In genomic region chr3:14431928-14432834, GRCh38 we compare ENCODE assay signal across 8 cellular contexts. TPM values are rescaled to one million over a fixed set of nuclear protein-coding genes. Genes with fewer than 3 reads are reported as not detected.
A peak's percentile ranks its signal among the peaks of the same experiment; 100 is the strongest.
DNase-seq lines count a peak whose midpoint lies in the region; ATAC-seq, FAIRE-seq and TF ChIP-seq lines count a peak whose summit lies in the region.

No MANE protein-coding gene starts in this region.

- H3K36me3 ChIP-seq in bronchial epithelial cell (ENCODE audit: control insufficient read depth, insufficient read depth, low read length) = no peaks in the 10 kb centered on the region

- POLR2A ChIA-PET in activated B cell treated with CpG ODN at 0.5 μM for 24 hours (lab: Charles Lee) = interaction anchor here (0.7 to 19.0 kb wide), 12 partner anchors 8 to 308 kb away, joined by 4 to 377 read pairs (median 8); partner anchors contain the start of genes CCDC174, CHCHD4, LSM3 and SLC6A6

- no peaks in the 10 kb centered on the region for H3K9me3 Mint-ChIP-seq in H9
- H3K9me3 Mint-ChIP-seq in activated B cell treated with CpG ODN at 0.5 μM for 24 hours = no peaks in the 10 kb centered on the region

- H3K18ac ChIP-seq in H9 (ENCODE audit: insufficient read length, low read depth, low read length) = no peak overlapping the region

- no peak overlapping the region for H2AK5ac ChIP-seq in H9 (ENCODE audit: insufficient read length, low read length)

- no peaks in the 10 kb centered on the region for H4K20me1 ChIP-seq in H9 (ENCODE audit: control insufficient read depth, insufficient read depth, insufficient read length)

- CTCF ChIA-PET in activated B cell treated with CpG ODN at 0.5 μM for 24 hours (lab: Charles Lee) = interaction anchor here (1.0 to 3.1 kb wide), 6 partner anchors 11 to 171 kb away, joined by 3 to 24 read pairs (median 6); partner anchors contain the start of gene SLC6A6

- H3K4ac ChIP-seq in H9 (ENCODE audit: low read depth, low read length) = no peak overlapping the region

- H3K36me3 Mint-ChIP-seq in H9 (ENCODE audit: insufficient read depth in 1 of 3, low read depth in 3 of 3) (no peaks in the 10 kb centered on the region; a peak in 2 of 7 replicates), activated B cell treated with CpG ODN at 0.5 μM for 24 hours (ENCODE audit: low read depth) (peaks cover 8% of the 10 kb centered on the region)

- H3K23ac ChIP-seq in H9 (ENCODE audit: insufficient read length, low read depth, low read length) = no peak overlapping the region

- H3T11ph ChIP-seq in H9 (ENCODE audit: low read length) = no peak overlapping the region

- no peak for FAIRE-seq in bronchial epithelial cell (lab: Jason Lieb, UNC)

- H2BK5ac ChIP-seq in H9 (ENCODE audit: insufficient read length, low read length) = no peak overlapping the region

- no peak overlapping the region for H3K27ac ChIP-seq in H9 (ENCODE audit: insufficient read length, low read depth, low read length)

- no peaks in the 10 kb centered on the region; the same call in 1 of the 2 replicates for H3K27me3 Mint-ChIP-seq in H9 (ENCODE audit: low read depth)
- H3K27me3 Mint-ChIP-seq in activated B cell treated with CpG ODN at 0.5 μM for 24 hours = no peaks in the 10 kb centered on the region

- H3K9me3 ChIP-seq in H9 (ENCODE audit: control insufficient read depth, low read depth, low read length) = no peaks in the 10 kb centered on the region

- H3K9ac ChIP-seq in H9 (ENCODE audit: extremely low read depth, insufficient read length, low read length) = no peak overlapping the region

- H3K23me2 ChIP-seq in H9 (ENCODE audit: insufficient read length, low read depth, low read length, poor library complexity, severe bottlenecking) = peaks cover 3% of the 10 kb centered on the region

- H2BK15ac ChIP-seq in H9 (ENCODE audit: low read depth, low read length) = no peak overlapping the region

- no peak overlapping the region for H3K4me2 ChIP-seq in H9 (ENCODE audit: insufficient read depth, insufficient read length, low read length)

- no peak overlapping the region for H3K56ac ChIP-seq in H9 (ENCODE audit: insufficient read length, low read depth, low read length)

- intact Hi-C loops in activated B cell treated with CpG ODN at 0.5 μM for 24 hours (cut with micrococcal nuclease) = loop anchor here (1.0 to 10.0 kb wide), 12 partner anchors 8 to 1875 kb away; partner anchors contain the start of genes CCDC174, CHCHD4, LSM3 and MKRN2

- no peak overlapping the region for H2AFZ ChIP-seq in H9 (ENCODE audit: low read length)

- H2BK20ac ChIP-seq in H9 (ENCODE audit: low read depth, low read length, poor library complexity, severe bottlenecking) = no peak overlapping the region

- H3K4me3 Mint-ChIP-seq in H9 (no peak overlapping the region), activated B cell treated with CpG ODN at 0.5 μM for 24 hours (peak overlapping the region; percentile 72)

- H4K91ac ChIP-seq in H9 (ENCODE audit: insufficient read length, low read depth, low read length) = no peak overlapping the region

- H3K79me1 ChIP-seq in H9 (ENCODE audit: insufficient read depth, low read depth, low read length, poor library complexity, severe bottlenecking) = peaks cover 10% of the 10 kb centered on the region

- WGBS in H9 (ENCODE audit: extremely low coverage, insufficient read length, low lambda C conversion rate) = no CpG with 5 or more reads among the region's 14 CpGs

- no peak overlapping the region for H4K5ac ChIP-seq in H9 (ENCODE audit: insufficient read length, low read depth, low read length)

- peak overlapping the region; percentile 45 for H3K4me3 ChIP-seq in GM12864 (ENCODE audit: low read depth, low read length)
- H3K4me3 ChIP-seq in bronchial epithelial cell (ENCODE audit: low read depth, low read length) = no peak overlapping the region

- H3K4me1 Mint-ChIP-seq in H9 (peaks cover 28 to 39% of the 10 kb centered on the region in 2 experiments), activated B cell treated with CpG ODN at 0.5 μM for 24 hours (peaks cover 90% of the 10 kb centered on the region)

- H3K27ac Mint-ChIP-seq in H9 (peak overlapping the region; percentile 21 to 73 (median 50); a peak in 4 of 7 replicates), activated B cell treated with CpG ODN at 0.5 μM for 24 hours (peak overlapping the region; percentile 94)

- peaks cover 3% of the 10 kb centered on the region; the same call in 1 of the 2 replicates for H3K4me1 ChIP-seq in H9 (ENCODE audit: insufficient read depth, low read length)

- peak; percentile 75 for ATAC-seq in activated B cell treated with CpG ODN at 0.5 μM for 24 hours (ENCODE audit: low read depth)
- peak; percentile 71 for ATAC-seq in left lobe of liver

- no peaks in the 10 kb centered on the region for H3K27me3 ChIP-seq in H9 (ENCODE audit: insufficient read depth, low read length)
- H3K27me3 ChIP-seq in bronchial epithelial cell (ENCODE audit: control insufficient read depth, insufficient read depth, low read length) = no peaks in the 10 kb centered on the region

- no peak overlapping the region for H4K8ac ChIP-seq in H9 (replicated peaks; ENCODE audit: insufficient read length, low read depth, low read length)

- no peak for TF ChIP-seq CTCF in GM12864 (IDR thresholded peaks at IDR 0.05; ENCODE audit: low read depth, low read length, missing control alignments)
- TF ChIP-seq CTCF in H9 (conservative IDR thresholded peaks at IDR 0.05) = no peak
- TF ChIP-seq CTCF in activated B cell treated with CpG ODN at 0.5 μM for 24 hours (IDR thresholded peaks at IDR 0.05) = no peak
- no peak for TF ChIP-seq CTCF in bronchial epithelial cell (IDR thresholded peaks at IDR 0.05; ENCODE audit: insufficient read depth, low read length, severe bottlenecking)

- no peak overlapping the region for H3K14ac ChIP-seq in H9 (ENCODE audit: insufficient read depth, low read length)

- no peak overlapping the region for H2BK120ac ChIP-seq in H9 (ENCODE audit: low read depth, low read length, poor library complexity, severe bottlenecking)

- DNase-seq in GM12864 (ENCODE audit: low read depth) (peak; percentile 91), H9 (peak; percentile 81), LHCN-M2 (ENCODE audit: low read depth) (peak; percentile 85), activated B cell treated with CpG ODN at 0.5 μM for 24 hours (peak; percentile 76), bronchial epithelial cell (ENCODE audit: low read depth) (peak; percentile 85), left lobe of liver (ENCODE audit: low spot score) (peak; percentile 72), NCI-H774 (lab: John Stamatoyannopoulos, UW) (no peak)
- DNase-seq in stimulated activated CD4-positive, alpha-beta T cell treated with anti-CD3 and anti-CD28 coated beads, Interleukin-4, amount 100 ng/mL, for 24 hours = peak; percentile 96

- no peaks in the 10 kb centered on the region; the same call in 1 of the 2 replicates for H3K79me2 ChIP-seq in H9 (ENCODE audit: insufficient read depth, low read length)

- no peak overlapping the region for H2BK12ac ChIP-seq in H9 (ENCODE audit: insufficient read length, low read depth, low read length)

RNA-seq across cellular contexts. Expression of gene SLC6A6, which starts 29.8 kb away (rescaled TPM):
- total RNA-seq in H9 (2021) (70.8 and 72.6 TPM in 2 replicates), LHCN-M2 (2014; rRNA removed) (21.4 and 25.5 TPM in 2 replicates), activated B cell treated with CpG ODN at 0.5 μM for 24 hours (67.2 and 67.3 TPM in 2 replicates), bronchial epithelial cell (4.6 and 13.2 TPM in 2 replicates), left lobe of liver (3.2 TPM)
- 18.1 TPM for polyA plus RNA-seq in LHCN-M2 (2012)
